ENCODE assay signal across 15 cellular contexts in genomic region chr18:79483971-79484491, GRCh38.
A peak's percentile ranks its signal among the peaks of the same experiment; 100 is the strongest.
DNase-seq lines count a peak whose midpoint lies in the region; ATAC-seq lines count a peak whose summit lies in the region.
"Had no signal": no experiment of that assay in that cellular context is flagged by ENCODE, and none has a peak within 500 bp of the region (broad histone marks: within the 10 kb centered on the region; RNA-seq: fewer than 3 reads in every experiment).

No MANE protein-coding gene starts in this region.

- in situ Hi-C loops in GM23248 (cut with MboI) = no loop called here

- H3K27me3 ChIP-seq in GM23248 (replicated peaks; ENCODE audit: insufficient read depth) = no peaks in the 10 kb centered on the region
- H3K27me3 ChIP-seq in SJCRH30 = no peaks in the 10 kb centered on the region
- H3K27me3 ChIP-seq in right cardiac atrium (ENCODE audit: control insufficient read depth, insufficient read depth) = no peaks in the 10 kb centered on the region

- H3K4me1 ChIP-seq in GM23248 (ENCODE audit: insufficient read depth) (peaks cover 13% of the 10 kb centered on the region), SJCRH30 (peaks cover 11% of the 10 kb centered on the region), right cardiac atrium (ENCODE audit: control insufficient read depth, insufficient read depth, low read length) (no peaks in the 10 kb centered on the region)

- H4K20me1 ChIP-seq in GM23248 (ENCODE audit: insufficient read depth) = no peaks in the 10 kb centered on the region

- intact Hi-C loops in right cardiac atrium (cut with DNase I) (no loop called here), sciatic nerve (cut with DNase I) (no loop called here)

- H3K27ac ChIP-seq in GM23248 (peak overlapping the region; percentile 94), SJCRH30 (peak overlapping the region; percentile 99), right cardiac atrium (ENCODE audit: low read length) (no peak overlapping the region)
- H3K27ac ChIP-seq: PC-9 had no signal

- peaks cover 5% of the 10 kb centered on the region; the same call in 1 of the 2 replicates for H3F3A ChIP-seq in GM23248 (ENCODE audit: insufficient read depth)

- H3K9ac ChIP-seq in GM23248 = peak overlapping the region; percentile 89

- H3K36me3 ChIP-seq in GM23248 (ENCODE audit: low read depth) = no peaks in the 10 kb centered on the region
- H3K36me3 ChIP-seq in SJCRH30 = no peaks in the 10 kb centered on the region

- 94% methylated on average over 15 of the region's 15 CpGs for WGBS in GM23248 (ENCODE audit: low coverage in 1 of 2, low lambda C conversion rate in 2 of 2, missing lambda C conversion rate in 2 of 2), 2 experiments
- 94% methylated on average over 15 of the region's 15 CpGs for WGBS in right cardiac atrium

- H3K79me2 ChIP-seq in GM23248 (ENCODE audit: insufficient read depth) = no peaks in the 10 kb centered on the region

- ATAC-seq in right cardiac atrium (no peak), sciatic nerve (no peak), GM19452 (IDR thresholded peaks at IDR 0.05; ENCODE audit: unreplicated experiment) (no peak)

- H3K9me3 ChIP-seq in GM23248 (ENCODE audit: low read depth) = no peaks in the 10 kb centered on the region
- H3K9me3 ChIP-seq in SJCRH30 (replicated peaks) = no peaks in the 10 kb centered on the region
- H3K9me3 ChIP-seq in right cardiac atrium (ENCODE audit: control insufficient read depth, low read length) = no peaks in the 10 kb centered on the region

- no peak for DNase-seq in GM23248
- peak in 1 of 2 experiments; percentile 18 for DNase-seq in SJCRH30
- DNase-seq in right cardiac atrium = peak; percentile 8 to 50 (median 45)
- peak; percentile 45 for DNase-seq in sciatic nerve (ENCODE audit: low spot score)
- DNase-seq in NCI-H446 (lab: John Stamatoyannopoulos, UW) = no peak
- DNase-seq in NCI-H2171 treated with DMSO at 0.1 percent for 48 hours (lab: John Stamatoyannopoulos, UW) = no peak
- no peak for DNase-seq in NCI-H69 (lab: John Stamatoyannopoulos, UW)
- DNase-seq: activated T-cell treated with anti-CD3 and anti-CD28 coated beads, Interleukin-2, amount 50 U/mL, for 48 hours; AML-193; Calu3; foreskin fibroblast; NCI-H1694 treated with DMSO at 0.1 percent for 48 hours; NCI-H510A; PC-9 had no signal

- no peak overlapping the region for H2AFZ ChIP-seq in GM23248
- H2AFZ ChIP-seq: PC-9 had no signal

- no peak overlapping the region for H3K4me3 ChIP-seq in GM23248
- H3K4me3 ChIP-seq in SJCRH30 = no peak overlapping the region
- no peak overlapping the region for H3K4me3 ChIP-seq in right cardiac atrium (ENCODE audit: low read length)
- H3K4me3 ChIP-seq: PC-9 had no signal

- H3K9me2 ChIP-seq in GM23248 (ENCODE audit: insufficient read depth) = no peaks in the 10 kb centered on the region

- no peak overlapping the region for H3K4me2 ChIP-seq in GM23248 (ENCODE audit: unreplicated experiment)
- H3K4me2 ChIP-seq: PC-9 had no signal

Comparison
In these comparisons a context has a peak if more than half of its experiments do, and no peak if none do; other contexts are left out.
1. DNase-seq: peak in right cardiac atrium (3 of 3) and sciatic nerve (single experiment); none in GM23248 (single experiment), NCI-H446 (0 of 2), NCI-H2171 treated with DMSO at 0.1 percent for 48 hours (single experiment) and NCI-H69 (single experiment).